Comparison of ENCODE assay signal across 6 cellular contexts in genomic region chr12:6915023-6915788, GRCh38. TPM values are rescaled to one million over a fixed set of nuclear protein-coding genes. Genes with fewer than 3 reads are reported as not detected.
DNase-seq lines count a peak whose midpoint lies in the region; ATAC-seq lines count a peak whose summit lies in the region.

No MANE protein-coding gene starts in this region.

- no peaks in the 10 kb centered on the region for H3K27me3 Mint-ChIP-seq in T-helper 1 cell treated with Interleukin-12 subunit alpha and Interleukin-12 subunit beta and Interleukin-4 antibody, amounts not matched to agents 30 μg/mL and 1 μg/mL, for 36 hours (ENCODE audit: low read depth)
- H3K27me3 Mint-ChIP-seq in naive B cell = peaks cover 6 to 24% (median 22%) of the 10 kb centered on the region in 3 donors

- peaks cover 41% of the 10 kb centered on the region for H3K4me1 Mint-ChIP-seq in T-helper 1 cell treated with Interleukin-12 subunit alpha and Interleukin-12 subunit beta and Interleukin-4 antibody, amounts not matched to agents 30 μg/mL and 1 μg/mL, for 36 hours (ENCODE audit: low read depth)
- peaks cover 22 to 43% (median 26%) of the 10 kb centered on the region in 3 donors for H3K4me1 Mint-ChIP-seq in naive B cell

- H3K36me3 Mint-ChIP-seq in T-helper 1 cell treated with Interleukin-12 subunit alpha and Interleukin-12 subunit beta and Interleukin-4 antibody, amounts not matched to agents 30 μg/mL and 1 μg/mL, for 36 hours (ENCODE audit: low read depth) = peaks cover 24% of the 10 kb centered on the region
- no peaks in the 10 kb centered on the region for H3K36me3 Mint-ChIP-seq in naive B cell

- ATAC-seq in naive B cell (ENCODE audit: low read depth in 2 of 2) = peak in 1 of 2 donors; percentile 0

- H3K27ac ChIP-seq in angular gyrus (ENCODE audit: low read depth, low read length) = peak overlapping the region; percentile 80

- H3K27ac Mint-ChIP-seq in T-helper 1 cell treated with Interleukin-12 subunit alpha and Interleukin-12 subunit beta and Interleukin-4 antibody, amounts not matched to agents 30 μg/mL and 1 μg/mL, for 36 hours = peak overlapping the region; percentile 93
- H3K27ac Mint-ChIP-seq in naive B cell = peak overlapping the region in 2 of 6 donors; percentile 82 to 90

- DNase-seq in T-helper 1 cell (no peak), naive B cell (no peak), midbrain (lab: John Stamatoyannopoulos, UW) (no peak)
- DNase-seq in stimulated activated CD8-positive, alpha-beta memory T cell treated with anti-CD3 and anti-CD28 coated beads, Interleukin-4, amount 100 ng/mL, for 48 hours = no peak

- H3K9me3 Mint-ChIP-seq in T-helper 1 cell treated with Interleukin-12 subunit alpha and Interleukin-12 subunit beta and Interleukin-4 antibody, amounts not matched to agents 30 μg/mL and 1 μg/mL, for 36 hours = no peaks in the 10 kb centered on the region
- no peaks in the 10 kb centered on the region for H3K9me3 Mint-ChIP-seq in naive B cell

- peak overlapping the region; percentile 99 for H3K4me3 Mint-ChIP-seq in T-helper 1 cell treated with Interleukin-12 subunit alpha and Interleukin-12 subunit beta and Interleukin-4 antibody, amounts not matched to agents 30 μg/mL and 1 μg/mL, for 36 hours
- H3K4me3 Mint-ChIP-seq in naive B cell = peak overlapping the region; percentile 83 to 96 (median 93)

RNA-seq across cellular contexts. Expression of gene ENO2, which starts 0.8 kb away (rescaled TPM):
- polyA plus RNA-seq in naive B cell (ENCODE audit: low read depth in 6 of 6) = 1 to 10 TPM; 3.8 to 8.4 (median 5.9) TPM

RNA-seq across cellular contexts. Expression of gene LRRC23, which starts 10.6 kb away (rescaled TPM):
- 1 to 10 TPM; 4.1 to 8.7 (median 7.1) TPM for polyA plus RNA-seq in naive B cell (ENCODE audit: low read depth in 6 of 6)

RNA-seq across cellular contexts. Expression of gene ATN1, which starts 12.6 kb away (rescaled TPM):
- polyA plus RNA-seq in naive B cell (ENCODE audit: low read depth in 6 of 6) = 1 to 10 TPM in 3 of 6 donors, under 1 TPM in 2, not detected in 1; 0.57 to 2.2 (median 1.1) TPM

RNA-seq across cellular contexts. Expression of gene RNU7-1, which starts 28.4 kb away (rescaled TPM):
- polyA plus RNA-seq in naive B cell (ENCODE audit: low read depth in 6 of 6) = not detected

RNA-seq across cellular contexts. Expression of gene C12orf57, which starts 28.6 kb away (rescaled TPM):
- 100 to 1,000 TPM; 126 to 211 (median 194) TPM for polyA plus RNA-seq in naive B cell (ENCODE audit: low read depth in 6 of 6)
